1 cellular context compared by ENCODE assay signal in genomic region chr6:82083646-82084045, GRCh38.
TF ChIP-seq lines count a peak whose summit lies in the region.

No MANE protein-coding gene starts in this region.

TF ChIP-seq in HepG2, 621 proteins besides CTCF, POLR2A, EP300 and RAD21 (continued from another document):
- no peak for TF ChIP-seq KIAA2018 (CRISPR knock-in tag; IDR thresholded peaks at IDR 0.05; ENCODE audit: borderline replicate concordance)
- TF ChIP-seq SALL1 (CRISPR knock-in tag; IDR thresholded peaks at IDR 0.05) = no peak
- no peak for TF ChIP-seq ZNF788 (CRISPR knock-in tag; IDR thresholded peaks at IDR 0.05; ENCODE audit: borderline replicate concordance)
- TF ChIP-seq ZFY (CRISPR knock-in tag; IDR thresholded peaks at IDR 0.05) = no peak
- no peak for TF ChIP-seq KDM5A (IDR thresholded peaks at IDR 0.05; ENCODE audit: borderline replicate concordance, low read length)
- no peak for TF ChIP-seq ZNF770 (CRISPR knock-in tag; IDR thresholded peaks at IDR 0.05)
- no peak for TF ChIP-seq MLXIP (CRISPR knock-in tag; IDR thresholded peaks at IDR 0.05; ENCODE audit: borderline replicate concordance)
- TF ChIP-seq PLSCR1 (CRISPR knock-in tag; IDR thresholded peaks at IDR 0.05; ENCODE audit: borderline replicate concordance) = no peak
- TF ChIP-seq TFE3 (CRISPR knock-in tag; IDR thresholded peaks at IDR 0.05) = no peak
- TF ChIP-seq ZNF354B (CRISPR knock-in tag; IDR thresholded peaks at IDR 0.05) = no peak
- no peak for TF ChIP-seq MED1 (CRISPR knock-in tag; IDR thresholded peaks at IDR 0.05)
- no peak for TF ChIP-seq ZNF160 (CRISPR knock-in tag; IDR thresholded peaks at IDR 0.05)
